Comparison of ENCODE assay signal across 9 cellular contexts in the genomic region with DNA sequence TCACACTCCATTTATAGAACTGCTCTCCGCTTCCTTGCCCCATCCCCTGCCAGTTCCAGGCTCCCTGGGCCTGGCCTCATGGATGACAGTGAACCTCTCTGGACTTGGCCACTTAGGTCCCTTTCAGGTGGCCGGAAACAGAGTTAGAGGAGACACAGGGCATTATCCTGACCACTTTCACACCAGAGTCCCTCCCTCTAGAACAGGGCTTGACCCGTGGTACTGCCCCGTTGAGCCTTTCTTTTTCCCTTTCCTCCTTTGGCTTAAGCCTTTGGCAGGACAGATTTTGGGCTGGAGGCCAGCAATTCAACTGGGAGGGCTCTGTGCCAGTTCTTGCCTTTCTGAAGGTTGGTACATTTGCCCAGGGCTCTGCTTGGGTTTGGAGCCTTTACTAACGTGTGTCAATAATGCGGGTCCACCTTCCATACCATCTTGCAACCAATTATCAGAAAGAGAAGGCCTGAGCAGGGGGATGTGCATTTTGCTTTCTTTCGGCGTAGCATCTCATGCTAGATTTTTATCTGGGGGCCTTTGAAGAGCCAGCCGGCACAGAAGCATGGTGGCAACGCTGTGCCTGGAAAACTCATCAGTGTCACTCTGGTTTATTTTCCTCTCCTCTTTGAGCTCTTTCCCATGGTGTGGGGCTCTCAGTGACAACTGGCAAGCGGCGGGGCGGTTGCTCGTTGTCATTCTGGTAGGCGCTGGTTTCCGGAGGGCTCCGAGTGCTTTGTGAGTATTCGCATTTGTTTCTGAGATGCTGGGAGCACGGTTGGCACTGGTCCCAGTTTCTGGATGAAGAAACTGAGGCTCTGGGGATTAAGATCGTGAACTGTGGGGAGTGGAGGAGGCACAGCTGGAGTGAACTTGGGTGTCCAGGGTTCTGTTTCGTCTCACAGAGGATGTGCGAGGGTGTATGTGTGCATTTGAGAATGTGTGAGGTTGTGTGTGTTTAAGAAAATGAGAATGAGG. TPM values are rescaled to one million over a fixed set of nuclear protein-coding genes. Genes with fewer than 3 reads are reported as not detected.
DNase-seq lines count a peak whose midpoint lies in the region; ATAC-seq and TF ChIP-seq lines count a peak whose summit lies in the region.
"Had no signal": no experiment of that assay in that cellular context is flagged by ENCODE, and none has a peak within 500 bp of the region (broad histone marks: within the 10 kb centered on the region; RNA-seq: fewer than 3 reads in every experiment).

No MANE protein-coding gene starts in this region.

- no peaks in the 10 kb centered on the region for H3K9me3 Mint-ChIP-seq in immature natural killer cell
- no peaks in the 10 kb centered on the region for H3K9me3 Mint-ChIP-seq in natural killer cell treated with Interleukin-12 subunit alpha and Interleukin-12 subunit beta and Interleukin-15 and Interleukin-18, amount 100 ng/mL, for 72 hours
- H3K9me3 Mint-ChIP-seq: naive B cell had no signal

- no peak for TF ChIP-seq POLR2A in esophagus muscularis mucosa (IDR thresholded peaks at IDR 0.05; ENCODE audit: low read depth)

- H3K36me3 ChIP-seq in esophagus muscularis mucosa = peaks cover 0 to 43% (median 17%) of the 10 kb centered on the region in 4 donors

- DNase-seq in D341Med (ENCODE audit: low spot score) (peak; percentile 52), RPMI7951 (ENCODE audit: low read depth) (peak; percentile 68), esophagus muscularis mucosa (ENCODE audit: extremely low spot score) (no peak), occipital lobe (lab: John Stamatoyannopoulos, UW) (peak; percentile 38), immature natural killer cell (no peak), NCI-H82 treated with DMSO at 0.1 percent for 48 hours (lab: John Stamatoyannopoulos, UW; ENCODE audit: unreplicated experiment) (no peak)
- no peak for DNase-seq in natural killer cell treated with Interleukin-12 subunit alpha and Interleukin-12 subunit beta and Interleukin-15 and Interleukin-18, amount 100 ng/mL, for 72 hours (ENCODE audit: low spot score)
- DNase-seq in stimulated activated CD4-positive, alpha-beta T cell treated with anti-CD3 and anti-CD28 coated beads, Interleukin-2, amount 100 ng/mL, for 48 hours = no peak
- DNase-seq: naive B cell had no signal

- H3K4me3 ChIP-seq in esophagus muscularis mucosa = peak overlapping the region; percentile 0 to 30 (median 18)

- H3K27me3 Mint-ChIP-seq in immature natural killer cell (ENCODE audit: low read depth in 3 of 3) = peaks cover 0 to 3% (median 0%) of the 10 kb centered on the region in 3 donors
- no peaks in the 10 kb centered on the region for H3K27me3 Mint-ChIP-seq in natural killer cell treated with Interleukin-12 subunit alpha and Interleukin-12 subunit beta and Interleukin-15 and Interleukin-18, amount 100 ng/mL, for 72 hours
- H3K27me3 Mint-ChIP-seq: naive B cell had no signal

- no peaks in the 10 kb centered on the region for H3K9me3 ChIP-seq in esophagus muscularis mucosa

- intact Hi-C loops in esophagus muscularis mucosa (cut with DNase I) = no loop called here

- peaks cover 0 to 6% (median 0%) of the 10 kb centered on the region in 3 donors for H3K36me3 Mint-ChIP-seq in immature natural killer cell
- no peaks in the 10 kb centered on the region for H3K36me3 Mint-ChIP-seq in natural killer cell treated with Interleukin-12 subunit alpha and Interleukin-12 subunit beta and Interleukin-15 and Interleukin-18, amount 100 ng/mL, for 72 hours

- no peaks in the 10 kb centered on the region for H3K4me1 Mint-ChIP-seq in immature natural killer cell
- H3K4me1 Mint-ChIP-seq in natural killer cell treated with Interleukin-12 subunit alpha and Interleukin-12 subunit beta and Interleukin-15 and Interleukin-18, amount 100 ng/mL, for 72 hours (ENCODE audit: low read depth in 2 of 2) = no peaks in the 10 kb centered on the region

- H3K27ac Mint-ChIP-seq in immature natural killer cell = no peak overlapping the region
- peak overlapping the region in 1 of 2 donors; percentile 9 for H3K27ac Mint-ChIP-seq in natural killer cell treated with Interleukin-12 subunit alpha and Interleukin-12 subunit beta and Interleukin-15 and Interleukin-18, amount 100 ng/mL, for 72 hours

- no peak for TF ChIP-seq CTCF in esophagus muscularis mucosa (IDR thresholded peaks at IDR 0.05)

- H3K27me3 ChIP-seq in esophagus muscularis mucosa = no peaks in the 10 kb centered on the region

- H3K27ac ChIP-seq in esophagus muscularis mucosa (replicated peaks in 1 of 4) = peak overlapping the region; percentile 67 to 75 (median 71)

- TF ChIP-seq EP300 in esophagus muscularis mucosa (IDR thresholded peaks at IDR 0.05) = no peak

- ATAC-seq in natural killer cell treated with Interleukin-12 subunit alpha and Interleukin-12 subunit beta and Interleukin-15 and Interleukin-18, amount 100 ng/mL, for 72 hours = no peak

- H3K4me3 Mint-ChIP-seq in immature natural killer cell = peak overlapping the region in 1 of 5 donors; percentile 29
- H3K4me3 Mint-ChIP-seq in natural killer cell treated with Interleukin-12 subunit alpha and Interleukin-12 subunit beta and Interleukin-15 and Interleukin-18, amount 100 ng/mL, for 72 hours = no peak overlapping the region
- H3K4me3 Mint-ChIP-seq: naive B cell had no signal

- 66% methylated on average over 22 of the region's 22 CpGs for WGBS in esophagus muscularis mucosa

- peaks cover 76 to 77% (median 76%) of the 10 kb centered on the region in 4 donors for H3K4me1 ChIP-seq in esophagus muscularis mucosa

RNA-seq across cellular contexts. Expression of a gene that starts 23.0 kb away (rescaled TPM):
- total RNA-seq in RPMI7951 (2014; rRNA removed; shearing (Covaris generic)) = 30.4 and 38.6 TPM in 2 replicates
- total RNA-seq in esophagus muscularis mucosa (10 to 100 TPM; 31.1 to 54.0 (median 34.5) TPM), occipital lobe (4.7 TPM)
- polyA plus RNA-seq in immature natural killer cell = 1 to 10 TPM in 2 of 3 donors, not detected in 1; 3.0 to 3.1 TPM
- 10 to 100 TPM; 14.1 to 43.6 TPM for total RNA-seq in natural killer cell treated with Interleukin-12 subunit alpha and Interleukin-12 subunit beta and Interleukin-15 and Interleukin-18, amount 100 ng/mL, for 72 hours

RNA-seq across cellular contexts. Expression of a gene that starts 58.8 kb away (rescaled TPM):
- 39.5 and 43.0 TPM in 2 replicates for total RNA-seq in RPMI7951 (2014; rRNA removed; shearing (Covaris generic))
- 10 to 100 TPM; 12.3 to 21.4 (median 16.2) TPM for total RNA-seq in esophagus muscularis mucosa
- total RNA-seq in occipital lobe = 8.4 TPM
- polyA plus RNA-seq in immature natural killer cell = 10 to 100 TPM; 31.3 to 36.6 (median 33.1) TPM
- total RNA-seq in natural killer cell treated with Interleukin-12 subunit alpha and Interleukin-12 subunit beta and Interleukin-15 and Interleukin-18, amount 100 ng/mL, for 72 hours = 10 to 100 TPM; 19.6 to 27.3 TPM

RNA-seq across cellular contexts. Expression of a gene that starts 59.0 kb away (rescaled TPM):
- total RNA-seq in RPMI7951 (2014; rRNA removed; shearing (Covaris generic)) = 17.2 and 20.7 TPM in 2 replicates
- total RNA-seq in esophagus muscularis mucosa (10 to 100 TPM; 29.1 to 59.6 (median 52.7) TPM), occipital lobe (12.0 TPM)
- 10 to 100 TPM in 2 of 3 donors, 1 to 10 TPM in 1; 7.8 to 34.2 (median 11.0) TPM for polyA plus RNA-seq in immature natural killer cell
- total RNA-seq in natural killer cell treated with Interleukin-12 subunit alpha and Interleukin-12 subunit beta and Interleukin-15 and Interleukin-18, amount 100 ng/mL, for 72 hours = 100 to 1,000 TPM in 1 of 2 donors, 10 to 100 TPM in 1; 85.8 to 143 TPM

Comparison
In these comparisons a context has a peak if more than half of its experiments do, and no peak if none do; other contexts are left out.
1. DNase-seq: peak in D341Med (single experiment), RPMI7951 (single experiment) and occipital lobe (single experiment); none in esophagus muscularis mucosa (single experiment), immature natural killer cell (0 of 3), natural killer cell treated with Interleukin-12 subunit alpha and Interleukin-12 subunit beta and Interleukin-15 and Interleukin-18, amount 100 ng/mL, for 72 hours (single experiment), NCI-H82 treated with DMSO at 0.1 percent for 48 hours (single experiment) and stimulated activated CD4-positive, alpha-beta T cell treated with anti-CD3 and anti-CD28 coated beads, Interleukin-2, amount 100 ng/mL, for 48 hours (0 of 2).